ENCODE assay signal across 11 cellular contexts in the genomic region with DNA sequence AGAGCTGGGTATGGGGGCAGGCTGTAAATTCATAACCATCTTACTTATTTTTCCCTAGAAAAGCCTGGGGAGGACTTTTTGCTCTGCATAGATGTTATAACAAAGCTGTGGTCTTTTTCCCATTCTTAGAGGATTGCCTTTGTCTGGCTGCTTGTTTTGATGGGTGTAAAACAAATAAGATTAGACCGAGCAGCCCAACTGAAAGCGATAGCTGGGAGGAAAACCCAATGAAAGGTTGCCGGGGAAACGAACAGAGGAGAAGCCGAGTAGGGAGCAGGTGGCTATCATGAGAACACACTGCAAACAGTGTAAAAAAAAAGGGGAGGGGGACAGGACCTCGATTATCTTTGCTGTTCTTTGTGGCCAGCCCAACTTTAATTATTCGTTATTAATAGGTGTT. TPM values are rescaled to one million over a fixed set of nuclear protein-coding genes. Genes with fewer than 3 reads are reported as not detected.
DNase-seq lines count a peak whose midpoint lies in the region; ATAC-seq and FAIRE-seq lines count a peak whose summit lies in the region.
"Had no signal": no experiment of that assay in that cellular context is flagged by ENCODE, and none has a peak within 500 bp of the region (broad histone marks: within the 10 kb centered on the region; RNA-seq: fewer than 3 reads in every experiment).

No MANE protein-coding gene starts in this region.

- H3K36me3 Mint-ChIP-seq in activated CD4-positive, alpha-beta T cell treated with anti-CD3 and anti-CD28 coated beads for 36 hours (ENCODE audit: low read depth) = no peaks in the 10 kb centered on the region
- H3K36me3 Mint-ChIP-seq in dendritic cell treated with granulocyte-macrophage colony-stimulating factor and Interleukin-4, amounts not matched to agents 40 ng/mL and 50 ng/mL, for 4 days (ENCODE audit: low read depth) = no peaks in the 10 kb centered on the region
- H3K36me3 Mint-ChIP-seq: activated naive CD4-positive, alpha-beta T cell treated with anti-CD3 and anti-CD28 coated beads, Interleukin-2, amount 50 U/mL, for 72 hours had no signal

- H3K9me3 Mint-ChIP-seq in activated CD4-positive, alpha-beta T cell treated with anti-CD3 and anti-CD28 coated beads for 36 hours (ENCODE audit: low read depth) = no peaks in the 10 kb centered on the region
- H3K9me3 Mint-ChIP-seq in dendritic cell treated with granulocyte-macrophage colony-stimulating factor and Interleukin-4, amounts not matched to agents 40 ng/mL and 50 ng/mL, for 4 days = no peaks in the 10 kb centered on the region

- peaks cover 17% of the 10 kb centered on the region for H3K4me1 Mint-ChIP-seq in activated CD4-positive, alpha-beta T cell treated with anti-CD3 and anti-CD28 coated beads for 36 hours
- H3K4me1 Mint-ChIP-seq in dendritic cell treated with granulocyte-macrophage colony-stimulating factor and Interleukin-4, amounts not matched to agents 40 ng/mL and 50 ng/mL, for 4 days (ENCODE audit: low read depth) = peaks cover 23% of the 10 kb centered on the region

- CTCF ChIA-PET in activated CD4-positive, alpha-beta T cell treated with anti-CD3 and anti-CD28 coated beads for 36 hours (lab: Charles Lee) = no interaction called here

- ATAC-seq in activated CD4-positive, alpha-beta T cell treated with anti-CD3 and anti-CD28 coated beads for 36 hours = no peak
- no peak for ATAC-seq in GM19351 (IDR thresholded peaks at IDR 0.05; ENCODE audit: unreplicated experiment)
- ATAC-seq: activated naive CD4-positive, alpha-beta T cell treated with anti-CD3 and anti-CD28 coated beads, Interleukin-2, amount 50 U/mL, for 72 hours had no signal

- no peak overlapping the region for H3K27ac Mint-ChIP-seq in activated CD4-positive, alpha-beta T cell treated with anti-CD3 and anti-CD28 coated beads for 36 hours
- H3K27ac Mint-ChIP-seq in dendritic cell treated with granulocyte-macrophage colony-stimulating factor and Interleukin-4, amounts not matched to agents 40 ng/mL and 50 ng/mL, for 4 days = no peak overlapping the region
- H3K27ac Mint-ChIP-seq: activated naive CD4-positive, alpha-beta T cell treated with anti-CD3 and anti-CD28 coated beads, Interleukin-2, amount 50 U/mL, for 72 hours had no signal

- intact Hi-C loops in activated CD4-positive, alpha-beta T cell treated with anti-CD3 and anti-CD28 coated beads for 36 hours (cut with DNase I, micrococcal nuclease) = loop anchor here in 1 of 2 experiments (10.0 kb wide), 1 partner anchor 224 kb away; no protein-coding TSS in a partner anchor
- intact Hi-C loops in dendritic cell treated with granulocyte-macrophage colony-stimulating factor and Interleukin-4, amounts not matched to agents 40 ng/mL and 50 ng/mL, for 4 days (cut with micrococcal nuclease) = no loop called here

- H3K27me3 Mint-ChIP-seq in activated CD4-positive, alpha-beta T cell treated with anti-CD3 and anti-CD28 coated beads for 36 hours = peaks cover 50% of the 10 kb centered on the region
- peaks cover 23% of the 10 kb centered on the region for H3K27me3 Mint-ChIP-seq in dendritic cell treated with granulocyte-macrophage colony-stimulating factor and Interleukin-4, amounts not matched to agents 40 ng/mL and 50 ng/mL, for 4 days

- DNase-seq in activated CD4-positive, alpha-beta T cell treated with anti-CD3 and anti-CD28 coated beads for 36 hours = no peak
- DNase-seq in activated CD4-positive, alpha-beta T cell treated with anti-CD3 and anti-CD28 coated beads for 4 hours = no peak
- peak; percentile 62 to 79 for DNase-seq in NCI-H524 (lab: John Stamatoyannopoulos, UW)
- DNase-seq in superior temporal gyrus (ENCODE audit: extremely low spot score) = peak; percentile 59
- no peak for DNase-seq in MV-4-11 (lab: John Stamatoyannopoulos, UW)
- no peak for DNase-seq in frontal cortex (ENCODE audit: low spot score in 2 of 2)
- DNase-seq: stimulated activated CD4-positive, alpha-beta T cell treated with anti-CD3 and anti-CD28 coated beads, Interleukin-12 subunit alpha, Interleukin-12 subunit beta, amount 100 ng/mL, for 4 hours; thyroid gland had no signal

- no peak for FAIRE-seq in frontal cortex (lab: Jason Lieb, UNC)

- POLR2A ChIA-PET in activated CD4-positive, alpha-beta T cell treated with anti-CD3 and anti-CD28 coated beads for 36 hours (lab: Charles Lee) = no interaction called here

- H3K4me3 Mint-ChIP-seq in activated CD4-positive, alpha-beta T cell treated with anti-CD3 and anti-CD28 coated beads for 36 hours = peak overlapping the region; percentile 26
- peak overlapping the region; percentile 4 for H3K4me3 Mint-ChIP-seq in dendritic cell treated with granulocyte-macrophage colony-stimulating factor and Interleukin-4, amounts not matched to agents 40 ng/mL and 50 ng/mL, for 4 days

RNA-seq across cellular contexts. Expression of gene ELAVL4, which starts 1.9 kb away (rescaled TPM):
- not detected for total RNA-seq in activated CD4-positive, alpha-beta T cell treated with anti-CD3 and anti-CD28 coated beads for 36 hours
- total RNA-seq in frontal cortex = 137 TPM
- total RNA-seq: activated naive CD4-positive, alpha-beta T cell treated with anti-CD3 and anti-CD28 coated beads, Interleukin-2, amount 50 U/mL, for 72 hours; thyroid gland had no signal

Comparison
In these comparisons a context has a peak if more than half of its experiments do, and no peak if none do; other contexts are left out.
1. DNase-seq: peak in NCI-H524 (2 of 2) and superior temporal gyrus (single experiment); none in activated CD4-positive, alpha-beta T cell treated with anti-CD3 and anti-CD28 coated beads for 36 hours (single experiment), activated CD4-positive, alpha-beta T cell treated with anti-CD3 and anti-CD28 coated beads for 4 hours (0 of 2), MV-4-11 (single experiment) and frontal cortex (0 of 2).
2. RNA of gene ELAVL4, which starts 1.9 kb away (total RNA-seq): 137 TPM in frontal cortex (single experiment); not detected in activated CD4-positive, alpha-beta T cell treated with anti-CD3 and anti-CD28 coated beads for 36 hours; every median in the first group is over 100 times any median in the second.